In the genomic region with DNA sequence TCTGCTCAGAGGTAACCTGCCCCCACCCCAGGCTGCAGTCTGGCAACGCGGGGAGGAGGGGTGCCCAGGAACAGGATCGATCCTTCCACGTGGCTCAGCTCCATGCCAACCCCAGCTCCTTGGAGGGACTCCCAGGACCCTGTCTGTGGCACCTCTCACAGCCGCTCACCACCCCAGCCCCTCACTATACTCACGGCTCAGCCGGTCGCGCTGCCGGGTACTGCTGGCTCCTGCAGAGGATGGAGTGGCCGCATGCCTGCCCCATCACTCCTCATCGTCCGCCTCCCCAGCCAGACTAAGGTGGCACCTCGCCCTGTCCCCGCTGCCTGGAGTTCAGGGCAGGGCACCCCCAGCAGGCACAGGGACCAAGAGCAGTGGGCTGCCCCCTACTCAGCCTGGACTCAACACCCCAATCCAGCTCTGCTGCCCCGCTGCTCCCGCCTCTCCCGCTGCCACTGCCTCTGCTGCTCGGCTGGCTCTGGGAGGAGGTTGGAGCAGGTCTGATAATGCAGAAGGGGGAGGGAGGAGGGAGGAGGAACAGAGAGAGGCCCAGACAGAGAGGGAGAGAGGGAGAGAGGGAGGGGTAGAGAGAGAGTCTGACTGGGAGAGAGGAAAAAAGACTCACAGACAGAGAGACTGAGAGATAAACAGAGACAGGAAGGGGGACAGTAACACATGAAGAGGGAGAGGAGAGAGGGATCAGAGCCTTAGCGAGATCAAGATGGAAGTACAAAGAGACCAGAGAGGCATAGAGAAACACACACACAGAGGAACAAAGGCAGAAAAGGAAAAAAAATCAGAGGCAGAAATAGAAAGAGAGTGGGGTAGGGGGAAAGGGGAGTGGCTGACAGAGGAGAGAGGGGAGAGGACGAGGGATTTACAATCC, we compare ENCODE assay signal across 11 cellular contexts. TPM values are rescaled to one million over a fixed set of nuclear protein-coding genes. Genes with fewer than 3 reads are reported as not detected.
A peak's percentile ranks its signal among the peaks of the same experiment; 100 is the strongest.
DNase-seq lines count a peak whose midpoint lies in the region; ATAC-seq lines count a peak whose summit lies in the region.
"Had no signal": no experiment of that assay in that cellular context is flagged by ENCODE, and none has a peak within 500 bp of the region (broad histone marks: within the 10 kb centered on the region; RNA-seq: fewer than 3 reads in every experiment).

PDE2A (minus strand) TSS at position 480 of the 886 bp plus-strand sequence; CDS start at position 265, 215 bp downstream.

- H3K4me3 ChIP-seq in iPS-18c (ENCODE audit: insufficient read depth, low read depth, low read length), result peak within 1 kb of the TSS; percentile 39

- no peak within 1 kb of the TSS for H3K27ac ChIP-seq in adipose tissue (ENCODE audit: low read depth, low read length)
- H3K27ac ChIP-seq: RWPE1 had no signal

- peaks cover 26 to 27% of the 10 kb centered on the region in 2 donors for H3K4me1 Mint-ChIP-seq in stimulated activated naive B cell treated with anti-CD40 and anti-IgM and Interleukin-4, amounts not matched to agents 10 μg/mL and 1 μg/mL and 100 μg/mL, for 72 hours
- peaks cover 5% of the 10 kb centered on the region for H3K4me1 Mint-ChIP-seq in activated CD4-positive, alpha-beta memory T cell treated with anti-CD3 and anti-CD28 coated beads for 36 hours (ENCODE audit: low read depth)
- H3K4me1 Mint-ChIP-seq: nephron had no signal

- intact Hi-C loops in activated CD4-positive, alpha-beta memory T cell treated with anti-CD3 and anti-CD28 coated beads for 36 hours (cut with micrococcal nuclease), result no loop called here

- DNase-seq in NCI-H1092 (lab: John Stamatoyannopoulos, UW), result peak; percentile 48
- no peak for DNase-seq in stimulated activated naive B cell treated with anti-CD40 and anti-IgM and Interleukin-4, amounts not matched to agents 10 μg/mL and 1 μg/mL and 100 μg/mL, for 72 hours
- DNase-seq in activated CD4-positive, alpha-beta memory T cell treated with anti-CD3 and anti-CD28 coated beads for 36 hours, result no peak
- no peak for DNase-seq in hepatic stellate cell (ENCODE audit: low spot score)
- DNase-seq: aorta had no signal

- peaks cover 52 to 80% of the 10 kb centered on the region in 2 donors for H3K27me3 Mint-ChIP-seq in stimulated activated naive B cell treated with anti-CD40 and anti-IgM and Interleukin-4, amounts not matched to agents 10 μg/mL and 1 μg/mL and 100 μg/mL, for 72 hours
- peaks cover 77% of the 10 kb centered on the region for H3K27me3 Mint-ChIP-seq in activated CD4-positive, alpha-beta memory T cell treated with anti-CD3 and anti-CD28 coated beads for 36 hours

- 6 to 7% (median 7%) methylated on average over 21 of the region's 21 CpGs for WGBS in adipose tissue, 3 donors

- peak within 1 kb of the TSS; percentile 33 for H3K27ac Mint-ChIP-seq in stimulated activated naive B cell treated with anti-CD40 and anti-IgM and Interleukin-4, amounts not matched to agents 10 μg/mL and 1 μg/mL and 100 μg/mL, for 72 hours
- no peak within 1 kb of the TSS for H3K27ac Mint-ChIP-seq in activated CD4-positive, alpha-beta memory T cell treated with anti-CD3 and anti-CD28 coated beads for 36 hours
- H3K27ac Mint-ChIP-seq: nephron had no signal

- no peaks in the 10 kb centered on the region for H3K9me3 Mint-ChIP-seq in stimulated activated naive B cell treated with anti-CD40 and anti-IgM and Interleukin-4, amounts not matched to agents 10 μg/mL and 1 μg/mL and 100 μg/mL, for 72 hours
- H3K9me3 Mint-ChIP-seq in activated CD4-positive, alpha-beta memory T cell treated with anti-CD3 and anti-CD28 coated beads for 36 hours, result no peaks in the 10 kb centered on the region
- H3K9me3 Mint-ChIP-seq: nephron had no signal

- ATAC-seq in stimulated activated naive B cell treated with anti-CD40 and anti-IgM and Interleukin-4, amounts not matched to agents 10 μg/mL and 1 μg/mL and 100 μg/mL, for 72 hours (replicated peaks), result no peak
- ATAC-seq in HG02840 (IDR thresholded peaks at IDR 0.05; ENCODE audit: low FRiP score, unreplicated experiment) (no peak), GM21423 (IDR thresholded peaks at IDR 0.05; ENCODE audit: unreplicated experiment) (no peak)

- no peaks in the 10 kb centered on the region for H3K9me3 ChIP-seq in iPS-18c (ENCODE audit: control insufficient read depth, insufficient read depth, low read length)

- CTCF ChIA-PET in activated CD4-positive, alpha-beta memory T cell treated with anti-CD3 and anti-CD28 coated beads for 36 hours (lab: Charles Lee), result interaction anchor here (2.9 to 3.6 kb wide), 2 partner anchors 11 to 88 kb away, joined by 15 to 22 read pairs; no protein-coding TSS in a partner anchor

- H3K4me3 Mint-ChIP-seq in stimulated activated naive B cell treated with anti-CD40 and anti-IgM and Interleukin-4, amounts not matched to agents 10 μg/mL and 1 μg/mL and 100 μg/mL, for 72 hours, result no peak within 1 kb of the TSS
- no peak within 1 kb of the TSS for H3K4me3 Mint-ChIP-seq in activated CD4-positive, alpha-beta memory T cell treated with anti-CD3 and anti-CD28 coated beads for 36 hours
- H3K4me3 Mint-ChIP-seq: nephron had no signal

- H3K36me3 Mint-ChIP-seq in stimulated activated naive B cell treated with anti-CD40 and anti-IgM and Interleukin-4, amounts not matched to agents 10 μg/mL and 1 μg/mL and 100 μg/mL, for 72 hours, result peaks cover 0 to 2% of the 10 kb centered on the region in 2 donors
- no peaks in the 10 kb centered on the region for H3K36me3 Mint-ChIP-seq in activated CD4-positive, alpha-beta memory T cell treated with anti-CD3 and anti-CD28 coated beads for 36 hours

- POLR2A ChIA-PET in activated CD4-positive, alpha-beta memory T cell treated with anti-CD3 and anti-CD28 coated beads for 36 hours (lab: Charles Lee), result no interaction called here

RNA-seq across cellular contexts. Expression of gene PDE2A, which starts in this region (rescaled TPM):
- 10 to 100 TPM; 11.2 to 84.8 (median 40.8) TPM for polyA plus RNA-seq in adipose tissue
- under 1 TPM; 0.29 to 0.97 TPM for total RNA-seq in activated CD4-positive, alpha-beta memory T cell treated with anti-CD3 and anti-CD28 coated beads for 36 hours
